Comparison of ENCODE assay signal across 21 cellular contexts in the genomic region with DNA sequence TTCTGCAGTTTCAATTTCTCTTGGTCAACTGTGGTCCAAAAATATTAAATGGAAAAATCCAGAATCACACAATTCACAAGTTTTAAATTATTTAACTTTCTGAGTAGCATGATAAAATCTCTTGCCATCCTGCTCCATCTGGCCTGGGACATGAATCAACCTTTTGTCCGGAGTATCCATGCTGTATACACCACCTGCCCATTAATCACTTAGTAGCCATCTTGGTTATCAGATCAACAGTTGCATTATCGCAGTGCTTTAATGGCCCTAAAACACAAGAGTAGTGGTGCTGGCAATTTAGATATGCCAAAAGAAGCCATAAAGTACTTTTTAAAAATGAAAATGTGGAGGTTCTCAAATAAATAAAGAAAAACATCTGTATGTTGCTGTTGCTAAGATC. TPM values are rescaled to one million over a fixed set of nuclear protein-coding genes. Genes with fewer than 3 reads are reported as not detected.
"Had no signal": no experiment of that assay in that cellular context is flagged by ENCODE, and none has a peak within 500 bp of the region (broad histone marks: within the 10 kb centered on the region; RNA-seq: fewer than 3 reads in every experiment).

No MANE protein-coding gene starts in this region.

- H3K4me3 ChIP-seq: MG63 had no signal

- H3K27ac ChIP-seq: RWPE1 had no signal

- H3K27me3 ChIP-seq: MG63 had no signal

- DNase-seq: KBM-7, MG63, NCI-H1092, NCI-H1105 treated with DMSO at 0.1 percent for 48 hours, NCI-H1417 treated with DMSO at 0.1 percent for 48 hours, NCI-H1694, NCI-H187 treated with DMSO at 0.1 percent for 48 hours, NCI-H2029 treated with DMSO at 0.1 percent for 48 hours, NCI-H2227 treated with DMSO at 0.1 percent for 48 hours, NCI-H524, NCI-H526 treated with DMSO at 0.1 percent for 48 hours, NCI-H748 treated with DMSO at 0.1 percent for 48 hours, SHP77, SW 1271, T-cell had no signal

- ATAC-seq: Panc1, T-cell had no signal

RNA-seq across cellular contexts. Expression of gene EFCAB9, which starts 25.3 kb away (rescaled TPM):
- total RNA-seq: HT-29, LHCN-M2, NCI-H460, SK-MEL-5, T-cell had no signal
